ENCODE assay signal across 10 cellular contexts in genomic region chr14:96090441-96091148, GRCh38. TPM values are rescaled to one million over a fixed set of nuclear protein-coding genes. Genes with fewer than 3 reads are reported as not detected.
A peak's percentile ranks its signal among the peaks of the same experiment; 100 is the strongest.
DNase-seq lines count a peak whose midpoint lies in the region; ATAC-seq and TF ChIP-seq lines count a peak whose summit lies in the region.
"Had no signal": no experiment of that assay in that cellular context is flagged by ENCODE, and none has a peak within 500 bp of the region (broad histone marks: within the 10 kb centered on the region; RNA-seq: fewer than 3 reads in every experiment).

No MANE protein-coding gene starts in this region.

- H3K27ac ChIP-seq in RWPE2 (ENCODE audit: poor library complexity, severe bottlenecking) (no peak overlapping the region), left ventricle myocardium inferior (replicated peaks) (no peak overlapping the region), thyroid gland (no peak overlapping the region)

- ATAC-seq in RWPE2 (ENCODE audit: low read depth) (no peak), HG02571 (IDR thresholded peaks at IDR 0.05; ENCODE audit: unreplicated experiment) (no peak), GM18909 (IDR thresholded peaks at IDR 0.05; ENCODE audit: poor library complexity, unreplicated experiment) (no peak)
- ATAC-seq: activated naive CD8-positive, alpha-beta T cell treated with anti-CD3 and anti-CD28 coated beads, Interleukin-2, amount 50 U/mL, for 24 hours had no signal

- DNase-seq in MG63 (peak; percentile 27), RWPE2 (ENCODE audit: low spot score) (peak; percentile 41), left ventricle myocardium inferior (peak; percentile 81), thyroid gland (peak; percentile 92 to 94), HPDE6-E6E7 (ENCODE audit: extremely low spot score) (no peak)
- no peak for DNase-seq in stimulated activated naive CD4-positive, alpha-beta T cell treated with Interleukin-2 at 50 U/mL for 16 hours (lab: John Stamatoyannopoulos, UW)
- DNase-seq: activated naive CD8-positive, alpha-beta T cell treated with anti-CD3 and anti-CD28 coated beads, Interleukin-2, amount 50 U/mL, for 24 hours; stimulated activated naive CD4-positive, alpha-beta T cell had no signal

- peaks cover 21% of the 10 kb centered on the region for H3K4me1 ChIP-seq in RWPE2 (ENCODE audit: insufficient read depth, poor library complexity, severe bottlenecking)
- H3K4me1 ChIP-seq in left ventricle myocardium inferior: peaks cover 20% of the 10 kb centered on the region
- peaks cover 16 to 17% of the 10 kb centered on the region in 2 donors for H3K4me1 ChIP-seq in thyroid gland

- 17 to 23% methylated on average over 10 to 12 of the region's 12 CpGs for WGBS in thyroid gland, 2 donors

- no peaks in the 10 kb centered on the region for H3K36me3 ChIP-seq in MG63
- H3K36me3 ChIP-seq in RWPE2 (ENCODE audit: low read depth): no peaks in the 10 kb centered on the region
- H3K36me3 ChIP-seq in left ventricle myocardium inferior: peaks cover 4% of the 10 kb centered on the region
- no peaks in the 10 kb centered on the region for H3K36me3 ChIP-seq in thyroid gland

- intact Hi-C loops in left ventricle myocardium inferior (cut with micrococcal nuclease) (loop anchor here (10.0 kb wide), 1 partner anchor 86 kb away; no protein-coding TSS in a partner anchor), thyroid gland (cut with DNase I) (no loop called here)

- TF ChIP-seq POLR2A in thyroid gland (IDR thresholded peaks at IDR 0.05): no peak

- H3K4me3 ChIP-seq in MG63 (no peak overlapping the region), RWPE2 (ENCODE audit: severe bottlenecking) (no peak overlapping the region), left ventricle myocardium inferior (no peak overlapping the region), thyroid gland (replicated peaks in 1 of 3) (no peak overlapping the region)

- H3K9me3 ChIP-seq in MG63 (no peaks in the 10 kb centered on the region), RWPE2 (ENCODE audit: severe bottlenecking) (no peaks in the 10 kb centered on the region), left ventricle myocardium inferior (replicated peaks) (no peaks in the 10 kb centered on the region), thyroid gland (no peaks in the 10 kb centered on the region)

- H3K27me3 ChIP-seq in MG63 (no peaks in the 10 kb centered on the region), RWPE2 (ENCODE audit: insufficient read depth, poor library complexity, severe bottlenecking) (peaks cover 5% of the 10 kb centered on the region), left ventricle myocardium inferior (ENCODE audit: low read depth) (peaks cover 88% of the 10 kb centered on the region), thyroid gland (no peaks in the 10 kb centered on the region)

- no peak for TF ChIP-seq CTCF in RWPE2 (IDR thresholded peaks at IDR 0.05; ENCODE audit: poor library complexity, severe bottlenecking)
- TF ChIP-seq CTCF in left ventricle myocardium inferior (IDR thresholded peaks at IDR 0.05; ENCODE audit: borderline replicate concordance): no peak
- TF ChIP-seq CTCF in thyroid gland (IDR thresholded peaks at IDR 0.05): no peak

RNA-seq across cellular contexts. Expression of gene C14orf132, which starts 51.4 kb away (rescaled TPM):
- total RNA-seq in MG63 (2014; rRNA removed; shearing (Covaris generic); ENCODE audit: low replicate concordance): 3.8 and 5.3 TPM in 2 replicates
- 4.8 TPM for total RNA-seq in left ventricle myocardium inferior
- 1 to 10 TPM; 2.7 to 3.7 (median 3.0) TPM for total RNA-seq in thyroid gland

Comparison
In these comparisons a context has a peak if more than half of its experiments do, and no peak if none do; other contexts are left out.
1. DNase-seq: peak in MG63 (single experiment), RWPE2 (single experiment), left ventricle myocardium inferior (single experiment) and thyroid gland (2 of 2); none in HPDE6-E6E7 (single experiment) and stimulated activated naive CD4-positive, alpha-beta T cell treated with Interleukin-2 at 50 U/mL for 16 hours (single experiment).